In the genomic region with DNA sequence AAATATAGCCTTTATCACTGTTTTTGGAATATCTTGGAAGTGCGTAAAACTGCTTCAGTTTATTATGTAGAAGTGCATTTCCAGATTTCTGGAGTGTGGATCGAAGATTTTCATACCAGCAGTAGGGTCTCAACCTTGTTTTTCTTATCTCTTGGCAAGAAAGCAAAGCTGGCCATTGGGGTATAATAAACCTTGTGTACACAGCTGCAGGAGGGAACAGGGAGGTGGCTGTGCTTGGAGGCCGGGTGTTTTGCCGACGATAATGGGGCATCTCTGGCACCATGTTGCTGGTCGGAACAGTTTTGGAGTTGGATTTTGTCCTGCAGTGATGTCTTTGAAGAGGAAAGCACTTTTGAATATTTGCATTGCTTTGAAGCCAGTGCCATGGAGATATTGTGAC, we compare ENCODE assay signal across 19 cellular contexts. TPM values are rescaled to one million over a fixed set of nuclear protein-coding genes. Genes with fewer than 3 reads are reported as not detected.
DNase-seq lines count a peak whose midpoint lies in the region; ATAC-seq and TF ChIP-seq lines count a peak whose summit lies in the region.
"Had no signal": no experiment of that assay in that cellular context is flagged by ENCODE, and none has a peak within 500 bp of the region (broad histone marks: within the 10 kb centered on the region; RNA-seq: fewer than 3 reads in every experiment).

No MANE protein-coding gene starts in this region.

- POLR2A ChIA-PET in naive thymus-derived CD4-positive, alpha-beta T cell (lab: Charles Lee): interaction anchor here (0.6 to 0.8 kb wide), 2 partner anchors 17 to 29 kb away, joined by 3 read pairs; no protein-coding TSS in a partner anchor

- TF ChIP-seq CTCF in transverse colon (IDR thresholded peaks at IDR 0.05): no peak

- H3K9me3 ChIP-seq in right cardiac atrium (ENCODE audit: control insufficient read depth, low read length): no peaks in the 10 kb centered on the region
- no peaks in the 10 kb centered on the region for H3K9me3 ChIP-seq in transverse colon
- no peaks in the 10 kb centered on the region for H3K9me3 ChIP-seq in naive thymus-derived CD4-positive, alpha-beta T cell (ENCODE audit: control insufficient read depth in 2 of 3, low read length in 3 of 3)

- TF ChIP-seq EP300 in transverse colon (IDR thresholded peaks at IDR 0.05; ENCODE audit: low read depth): no peak

- DNase-seq in Right ventricle myocardium superior (no peak), cardiac septum (ENCODE audit: low spot score) (no peak), NCI-H510A (lab: John Stamatoyannopoulos, UW) (peak; percentile 26), right cardiac atrium (peak in 1 of 3 donors; percentile 64), transverse colon (peak; percentile 46), NCI-H2227 (lab: John Stamatoyannopoulos, UW; ENCODE audit: unreplicated experiment) (no peak), mesenteric fat pad (ENCODE audit: low spot score) (no peak)
- no peak for DNase-seq in naive thymus-derived CD4-positive, alpha-beta T cell
- DNase-seq: activated gamma-delta T cell treated with Interleukin-2 at 50 U/mL for 16 hours, amniotic stem cell, DND-41, foreskin keratinocyte, KG1, kidney, NCI-H1048, NCI-H446, SHP77 treated with DMSO at 0.1 percent for 48 hours, T-cell had no signal

- CTCF ChIA-PET in naive thymus-derived CD4-positive, alpha-beta T cell (lab: Charles Lee): no interaction called here

- H3K27me3 Mint-ChIP-seq in naive thymus-derived CD4-positive, alpha-beta T cell: peaks cover 0 to 3% (median 0%) of the 10 kb centered on the region in 5 donors
- H3K27me3 Mint-ChIP-seq: T-cell had no signal

- no peaks in the 10 kb centered on the region for H3K27me3 ChIP-seq in right cardiac atrium (ENCODE audit: control insufficient read depth, insufficient read depth)
- H3K27me3 ChIP-seq in transverse colon: no peaks in the 10 kb centered on the region
- H3K27me3 ChIP-seq in naive thymus-derived CD4-positive, alpha-beta T cell (ENCODE audit: control insufficient read depth in 2 of 2, insufficient read depth in 2 of 2, low read length in 2 of 2): no peaks in the 10 kb centered on the region
- H3K27me3 ChIP-seq: foreskin keratinocyte had no signal

- H3K4me3 ChIP-seq in right cardiac atrium (ENCODE audit: low read length) (no peak overlapping the region), transverse colon (no peak overlapping the region)
- no peak overlapping the region for H3K4me3 ChIP-seq in naive thymus-derived CD4-positive, alpha-beta T cell (ENCODE audit: low read length)

- in situ Hi-C loops in transverse colon (cut with MboI; ENCODE audit: low pct_ligation_motif_present in 1 of 4, low pct_unique_long_range_greater_than_20kb in 1 of 4, low sequenced_read_pairs in 3 of 4): no loop called here

- 36% methylated on average over 6 of the region's 6 CpGs for WGBS in right cardiac atrium
- 45 to 58% methylated on average over 4 to 6 of the region's 6 CpGs for WGBS in transverse colon (ENCODE audit: low coverage in 1 of 2), 2 donors

- H3K4me3 Mint-ChIP-seq in naive thymus-derived CD4-positive, alpha-beta T cell: no peak overlapping the region
- H3K4me3 Mint-ChIP-seq: CD14-positive monocyte, T-cell had no signal

- peak overlapping the region in 3 of 9 donors; percentile 5 to 72 (median 34) for H3K27ac Mint-ChIP-seq in naive thymus-derived CD4-positive, alpha-beta T cell
- H3K27ac Mint-ChIP-seq: CD14-positive monocyte, T-cell had no signal

- no peaks in the 10 kb centered on the region for H3K9me3 Mint-ChIP-seq in naive thymus-derived CD4-positive, alpha-beta T cell
- H3K9me3 Mint-ChIP-seq: T-cell had no signal

- ATAC-seq in Right ventricle myocardium superior (ENCODE audit: poor library complexity): peak; percentile 54
- ATAC-seq in right cardiac atrium: peak; percentile 21 to 52
- no peak for ATAC-seq in naive thymus-derived CD4-positive, alpha-beta T cell
- ATAC-seq: foreskin keratinocyte, T-cell had no signal

- peaks cover 0 to 11% (median 5%) of the 10 kb centered on the region in 5 donors for H3K36me3 Mint-ChIP-seq in naive thymus-derived CD4-positive, alpha-beta T cell
- H3K36me3 Mint-ChIP-seq: CD14-positive monocyte had no signal

- H3K4me1 ChIP-seq in right cardiac atrium (ENCODE audit: control insufficient read depth, insufficient read depth, low read length) (peaks cover 13% of the 10 kb centered on the region), transverse colon (peaks cover 7 to 31% (median 21%) of the 10 kb centered on the region in 4 donors)
- peaks cover 0 to 4% of the 10 kb centered on the region in 2 donors for H3K4me1 ChIP-seq in naive thymus-derived CD4-positive, alpha-beta T cell (ENCODE audit: control insufficient read depth in 2 of 2, insufficient read depth in 2 of 2, low read length in 2 of 2)

- H3K4me1 Mint-ChIP-seq in naive thymus-derived CD4-positive, alpha-beta T cell: peaks cover 6 to 39% (median 10%) of the 10 kb centered on the region in 7 donors

- intact Hi-C loops in Right ventricle myocardium superior (cut with DNase I) (no loop called here), cardiac septum (cut with DNase I) (no loop called here), right cardiac atrium (cut with DNase I) (no loop called here), transverse colon (cut with DNase I; ENCODE audit: low total_unique reads) (no loop called here)
- intact Hi-C loops in naive thymus-derived CD4-positive, alpha-beta T cell (cut with micrococcal nuclease): no loop called here

- H3K27ac ChIP-seq in right cardiac atrium (ENCODE audit: low read length): no peak overlapping the region
- peak overlapping the region in 2 of 4 donors; percentile 30 to 51 for H3K27ac ChIP-seq in transverse colon
- H3K27ac ChIP-seq in naive thymus-derived CD4-positive, alpha-beta T cell (ENCODE audit: low read depth, low read length): no peak overlapping the region
- H3K27ac ChIP-seq: foreskin keratinocyte had no signal

- no peak for TF ChIP-seq POLR2A in transverse colon (IDR thresholded peaks at IDR 0.05)

- no peaks in the 10 kb centered on the region for H3K36me3 ChIP-seq in transverse colon
- H3K36me3 ChIP-seq in naive thymus-derived CD4-positive, alpha-beta T cell (ENCODE audit: control insufficient read depth in 2 of 3, insufficient read depth in 3 of 3, low read length in 3 of 3): no peaks in the 10 kb centered on the region

RNA-seq across cellular contexts. Expression of gene KANK1, which starts 28.2 kb away (rescaled TPM):
- total RNA-seq in Right ventricle myocardium superior: 153 TPM
- total RNA-seq in cardiac septum: 90.1 TPM
- 100 to 1,000 TPM; 135 to 178 (median 154) TPM for total RNA-seq in right cardiac atrium
- polyA plus RNA-seq in right cardiac atrium: 83.6 TPM
- 10 to 100 TPM; 33.9 to 45.6 (median 43.1) TPM for total RNA-seq in transverse colon
- 10 to 100 TPM in 3 of 5 experiments, 1 to 10 TPM in 2; 2.4 to 47.2 (median 21.5) TPM for total RNA-seq in naive thymus-derived CD4-positive, alpha-beta T cell
- 10 to 100 TPM in 1 of 2 donors, 1 to 10 TPM in 1; 9.3 to 29.8 TPM for polyA plus RNA-seq in naive thymus-derived CD4-positive, alpha-beta T cell
- total RNA-seq in mesenteric fat pad: 122 TPM

Comparison
In these comparisons a context has a peak if more than half of its experiments do, and no peak if none do; other contexts are left out.
1. DNase-seq: peak in NCI-H510A (single experiment) and transverse colon (single experiment); none in Right ventricle myocardium superior (single experiment), cardiac septum (single experiment), naive thymus-derived CD4-positive, alpha-beta T cell (0 of 9), NCI-H2227 (single experiment) and mesenteric fat pad (single experiment).